ENCODE assay signal across 20 cellular contexts in genomic region chr2:67671464-67672450, GRCh38.
DNase-seq lines count a peak whose midpoint lies in the region; ATAC-seq, FAIRE-seq and TF ChIP-seq lines count a peak whose summit lies in the region.
"Had no signal": no experiment of that assay in that cellular context is flagged by ENCODE, and none has a peak within 500 bp of the region (broad histone marks: within the 10 kb centered on the region; RNA-seq: fewer than 3 reads in every experiment).

No MANE protein-coding gene starts in this region.

- TF ChIP-seq POLR2A in GM12891 (IDR thresholded peaks at IDR 0.05; ENCODE audit: low read depth, low read length) = no peak

- ATAC-seq in GM19395 (IDR thresholded peaks at IDR 0.05; ENCODE audit: unreplicated experiment) = peak; percentile 60
- ATAC-seq in HG03432 (IDR thresholded peaks at IDR 0.05; ENCODE audit: unreplicated experiment) = peak; percentile 75
- no peak for ATAC-seq in GM19397 (IDR thresholded peaks at IDR 0.05; ENCODE audit: unreplicated experiment)
- ATAC-seq in GM18517 (IDR thresholded peaks at IDR 0.05; ENCODE audit: unreplicated experiment) = no peak
- ATAC-seq: T-helper 17 cell had no signal

- FAIRE-seq in GM12891 (lab: Jason Lieb, UNC) = peak; percentile 38

- DNase-seq in GM12891 (ENCODE audit: insufficient read length, low spot score) = no peak
- peak; percentile 21 for DNase-seq in left kidney (ENCODE audit: low read depth, low spot score)
- no peak for DNase-seq in DMS114 treated with DMSO at 0.1 percent for 48 hours (lab: John Stamatoyannopoulos, UW; ENCODE audit: unreplicated experiment)
- DNase-seq in pons (ENCODE audit: low spot score) = no peak
- DNase-seq: activated CD4-positive, alpha-beta T cell treated with anti-CD3 and anti-CD28 coated beads, Interleukin-2, amount 50 U/mL, for 48 hours; activated naive CD4-positive, alpha-beta T cell treated with anti-CD3 and anti-CD28 coated beads for 36 hours; activated T-cell treated with anti-CD3 and anti-CD28 coated beads, Interleukin-2, amount 50 U/mL, for 1 hour; anterior cingulate cortex; central memory CD4-positive, alpha-beta T cell; DMS79 treated with DMSO at 0.1 percent for 48 hours; GM23248; NCI-H1694 treated with DMSO at 0.1 percent for 48 hours; NCI-H2227 treated with DMSO at 0.1 percent for 48 hours; PC-9; T-helper 17 cell; WERI-Rb-1 had no signal

TF ChIP-seq in GM12891, 5 proteins besides CTCF, POLR2A, EP300 and RAD21:
- no peak for TF ChIP-seq PAX5 (IDR thresholded peaks at IDR 0.05; ENCODE audit: insufficient read depth, low read length, severe bottlenecking)
- TF ChIP-seq POU2F2 (IDR thresholded peaks at IDR 0.05; ENCODE audit: low read depth, low read length) = no peak
- peak; percentile 84 for TF ChIP-seq SPI1 (IDR thresholded peaks at IDR 0.05; ENCODE audit: low read depth, low read length)
- TF ChIP-seq TAF1 (IDR thresholded peaks at IDR 0.05; ENCODE audit: low read depth, low read length) = no peak
- no peak for TF ChIP-seq POLR2AphosphoS5 (IDR thresholded peaks at IDR 0.05; ENCODE audit: low read depth, low read length)

Comparison
In these comparisons a context has a peak if more than half of its experiments do, and no peak if none do; other contexts are left out.
1. ATAC-seq: peak in GM19395 (single experiment) and HG03432 (single experiment); none in GM19397 (single experiment) and GM18517 (single experiment).